Comparison of ENCODE assay signal across 10 cellular contexts in genomic region chr15:85316244-85316934, GRCh38.
DNase-seq lines count a peak whose midpoint lies in the region; ATAC-seq and TF ChIP-seq lines count a peak whose summit lies in the region.
"Had no signal": no experiment of that assay in that cellular context is flagged by ENCODE, and none has a peak within 500 bp of the region (broad histone marks: within the 10 kb centered on the region; RNA-seq: fewer than 3 reads in every experiment).

No MANE protein-coding gene starts in this region.

- TF ChIP-seq CTCF in CD4-positive, alpha-beta T cell (IDR thresholded peaks at IDR 0.05), result no peak

- no peaks in the 10 kb centered on the region for H3K9me3 ChIP-seq in CD4-positive, alpha-beta T cell (ENCODE audit: control insufficient read depth, low read length)
- no peaks in the 10 kb centered on the region for H3K9me3 ChIP-seq in naive thymus-derived CD4-positive, alpha-beta T cell (ENCODE audit: control insufficient read depth in 2 of 3, low read length in 3 of 3)

- CTCF ChIA-PET in CD4-positive, alpha-beta T cell (lab: Charles Lee), result interaction anchor here (1.4 to 3.5 kb wide), 3 partner anchors 15 to 97 kb away, joined by 4 to 23 read pairs (median 9); no protein-coding TSS in a partner anchor
- CTCF ChIA-PET in naive thymus-derived CD4-positive, alpha-beta T cell (lab: Charles Lee), result interaction anchor here (0.5 to 2.2 kb wide), 9 partner anchors 10 to 197 kb away, joined by 3 to 6 read pairs (median 4); no protein-coding TSS in a partner anchor

- H3K9me3 Mint-ChIP-seq in CD4-positive, alpha-beta T cell, result peaks cover 3% of the 10 kb centered on the region
- peaks cover 0 to 2% (median 0%) of the 10 kb centered on the region in 3 donors for H3K9me3 Mint-ChIP-seq in IgD-negative memory B cell
- H3K9me3 Mint-ChIP-seq in activated naive CD8-positive, alpha-beta T cell (ENCODE audit: low read depth), result peaks cover 3% of the 10 kb centered on the region
- H3K9me3 Mint-ChIP-seq in naive thymus-derived CD4-positive, alpha-beta T cell, result peaks cover 0 to 8% (median 3%) of the 10 kb centered on the region in 11 donors
- H3K9me3 Mint-ChIP-seq: dendritic cell treated with granulocyte-macrophage colony-stimulating factor and Interleukin-4, amounts not matched to agents 40 ng/mL and 50 ng/mL, for 4 days had no signal

- no peaks in the 10 kb centered on the region for H3K27me3 Mint-ChIP-seq in CD4-positive, alpha-beta T cell
- H3K27me3 Mint-ChIP-seq in IgD-negative memory B cell, result no peaks in the 10 kb centered on the region
- no peaks in the 10 kb centered on the region for H3K27me3 Mint-ChIP-seq in activated naive CD8-positive, alpha-beta T cell
- H3K27me3 Mint-ChIP-seq in naive thymus-derived CD4-positive, alpha-beta T cell, result no peaks in the 10 kb centered on the region
- H3K27me3 Mint-ChIP-seq: dendritic cell treated with granulocyte-macrophage colony-stimulating factor and Interleukin-4, amounts not matched to agents 40 ng/mL and 50 ng/mL, for 4 days had no signal

- intact Hi-C loops in CD4-positive, alpha-beta T cell (cut with DNase I, micrococcal nuclease), result no loop called here
- intact Hi-C loops in naive thymus-derived CD4-positive, alpha-beta T cell (cut with micrococcal nuclease), result loop anchor here (1.0 to 5.0 kb wide), 7 partner anchors 14 to 376 kb away; partner anchors contain the start of gene AKAP13 (in 1 of the 2)

- ATAC-seq in CD4-positive, alpha-beta T cell (ENCODE audit: poor library complexity), result peak; percentile 66
- ATAC-seq in naive thymus-derived CD4-positive, alpha-beta T cell, result peak; percentile 71
- ATAC-seq in GM18867 (IDR thresholded peaks at IDR 0.05; ENCODE audit: unreplicated experiment) (no peak), GM18907 (IDR thresholded peaks at IDR 0.05; ENCODE audit: unreplicated experiment) (no peak), GM21529 (IDR thresholded peaks at IDR 0.05; ENCODE audit: unreplicated experiment) (no peak)

- H3K27me3 ChIP-seq in CD4-positive, alpha-beta T cell (ENCODE audit: control insufficient read depth, insufficient read depth, low read length), result no peaks in the 10 kb centered on the region
- no peaks in the 10 kb centered on the region for H3K27me3 ChIP-seq in naive thymus-derived CD4-positive, alpha-beta T cell (ENCODE audit: control insufficient read depth in 2 of 2, insufficient read depth in 2 of 2, low read length in 2 of 2)

- POLR2A ChIA-PET in CD4-positive, alpha-beta T cell (lab: Charles Lee), result interaction anchor here (0.6 to 4.6 kb wide), 8 partner anchors 10 to 266 kb away, joined by 3 to 24 read pairs (median 4); no protein-coding TSS in a partner anchor
- POLR2A ChIA-PET in naive thymus-derived CD4-positive, alpha-beta T cell (lab: Charles Lee), result interaction anchor here (0.8 to 1.9 kb wide), 4 partner anchors 12 to 65 kb away, joined by 3 to 9 read pairs (median 4); partner anchors contain the start of gene AKAP13

- no peaks in the 10 kb centered on the region for H3K36me3 ChIP-seq in naive thymus-derived CD4-positive, alpha-beta T cell (ENCODE audit: control insufficient read depth in 2 of 3, insufficient read depth in 3 of 3, low read length in 3 of 3)

- H3K36me3 Mint-ChIP-seq in CD4-positive, alpha-beta T cell (ENCODE audit: low read depth), result peaks cover 3% of the 10 kb centered on the region
- H3K36me3 Mint-ChIP-seq in IgD-negative memory B cell, result peaks cover 25% of the 10 kb centered on the region
- peaks cover 5% of the 10 kb centered on the region for H3K36me3 Mint-ChIP-seq in activated naive CD8-positive, alpha-beta T cell
- peaks cover 1 to 25% (median 5%) of the 10 kb centered on the region in 5 donors for H3K36me3 Mint-ChIP-seq in naive thymus-derived CD4-positive, alpha-beta T cell

- H3K4me1 ChIP-seq in naive thymus-derived CD4-positive, alpha-beta T cell (ENCODE audit: control insufficient read depth in 2 of 2, insufficient read depth in 2 of 2, low read length in 2 of 2), result peaks cover 28 to 29% of the 10 kb centered on the region in 2 donors

- H3K4me3 Mint-ChIP-seq in CD4-positive, alpha-beta T cell, result peak overlapping the region; percentile 4
- peak overlapping the region in 3 of 4 donors; percentile 48 to 86 (median 79) for H3K4me3 Mint-ChIP-seq in IgD-negative memory B cell
- peak overlapping the region; percentile 53 for H3K4me3 Mint-ChIP-seq in activated naive CD8-positive, alpha-beta T cell
- H3K4me3 Mint-ChIP-seq in naive thymus-derived CD4-positive, alpha-beta T cell, result peak overlapping the region; percentile 42 to 80 (median 56)
- H3K4me3 Mint-ChIP-seq: dendritic cell treated with granulocyte-macrophage colony-stimulating factor and Interleukin-4, amounts not matched to agents 40 ng/mL and 50 ng/mL, for 4 days had no signal

- H3K4me1 Mint-ChIP-seq in CD4-positive, alpha-beta T cell (ENCODE audit: low read depth), result peaks cover 40% of the 10 kb centered on the region
- peaks cover 50 to 65% (median 60%) of the 10 kb centered on the region in 3 donors for H3K4me1 Mint-ChIP-seq in IgD-negative memory B cell
- H3K4me1 Mint-ChIP-seq in activated naive CD8-positive, alpha-beta T cell (ENCODE audit: low read depth), result peaks cover 63% of the 10 kb centered on the region
- peaks cover 28 to 63% (median 39%) of the 10 kb centered on the region in 7 donors for H3K4me1 Mint-ChIP-seq in naive thymus-derived CD4-positive, alpha-beta T cell

- no peak overlapping the region for H3K27ac ChIP-seq in CD4-positive, alpha-beta T cell (ENCODE audit: low read depth, low read length)
- H3K27ac ChIP-seq in naive thymus-derived CD4-positive, alpha-beta T cell (ENCODE audit: low read depth, low read length), result peak overlapping the region; percentile 46

- peak overlapping the region; percentile 9 for H3K4me3 ChIP-seq in naive thymus-derived CD4-positive, alpha-beta T cell (ENCODE audit: low read length)

- peak overlapping the region; percentile 74 for H3K27ac Mint-ChIP-seq in CD4-positive, alpha-beta T cell
- peak overlapping the region; percentile 76 to 91 (median 79) for H3K27ac Mint-ChIP-seq in IgD-negative memory B cell
- peak overlapping the region; percentile 72 for H3K27ac Mint-ChIP-seq in activated naive CD8-positive, alpha-beta T cell
- peak overlapping the region; percentile 43 to 89 (median 83) for H3K27ac Mint-ChIP-seq in naive thymus-derived CD4-positive, alpha-beta T cell
- H3K27ac Mint-ChIP-seq: dendritic cell treated with granulocyte-macrophage colony-stimulating factor and Interleukin-4, amounts not matched to agents 40 ng/mL and 50 ng/mL, for 4 days had no signal

- peak in 1 of 10 experiments; percentile 25 for DNase-seq in CD4-positive, alpha-beta T cell
- peak in 6 of 9 donors; percentile 23 to 45 (median 30) for DNase-seq in naive thymus-derived CD4-positive, alpha-beta T cell
- DNase-seq in NCI-H1694 (lab: John Stamatoyannopoulos, UW), result no peak
- DNase-seq: NCI-H526 had no signal

Comparison
In these comparisons a context has a peak if more than half of its experiments do, and no peak if none do; other contexts are left out.
1. ATAC-seq: peak in CD4-positive, alpha-beta T cell (single experiment) and naive thymus-derived CD4-positive, alpha-beta T cell (single experiment); none in GM18867 (single experiment), GM18907 (single experiment) and GM21529 (single experiment).
2. H3K4me3 Mint-ChIP-seq: peak in every context shown above with its lines; median percentile 79 in IgD-negative memory B cell; 56 in naive thymus-derived CD4-positive, alpha-beta T cell; 53 in activated naive CD8-positive, alpha-beta T cell; 4 in CD4-positive, alpha-beta T cell.
3. intact Hi-C loops: an anchor here in naive thymus-derived CD4-positive, alpha-beta T cell (1.0 to 5.0 kb wide); none called in CD4-positive, alpha-beta T cell.
4. Peak in every context shown above with its lines, with median percentiles within 50 percentile points of each other: H3K27ac Mint-ChIP-seq.